In genomic region chr7:2606539-2606936, GRCh38 we compare ENCODE assay signal across 20 cellular contexts. TPM values are rescaled to one million over a fixed set of nuclear protein-coding genes. Genes with fewer than 3 reads are reported as not detected.
DNase-seq lines count a peak whose midpoint lies in the region; ATAC-seq and TF ChIP-seq lines count a peak whose summit lies in the region.
"Had no signal": no experiment of that assay in that cellular context is flagged by ENCODE, and none has a peak within 500 bp of the region (broad histone marks: within the 10 kb centered on the region; RNA-seq: fewer than 3 reads in every experiment).

No MANE protein-coding gene starts in this region.

- no peaks in the 10 kb centered on the region for H3K27me3 ChIP-seq in WERI-Rb-1 (ENCODE audit: insufficient read depth, low read depth, severe bottlenecking)
- no peaks in the 10 kb centered on the region for H3K27me3 ChIP-seq in gastroesophageal sphincter
- no peaks in the 10 kb centered on the region for H3K27me3 ChIP-seq in neuronal stem cell (ENCODE audit: control insufficient read depth in 3 of 3, insufficient read depth in 3 of 3, low read depth in 1 of 3, low read length in 3 of 3)
- H3K27me3 ChIP-seq in PC-9 (ENCODE audit: insufficient read depth, low read depth), result no peaks in the 10 kb centered on the region
- H3K27me3 ChIP-seq: thyroid gland had no signal

- H3K9me3 Mint-ChIP-seq in MCF 10A (ENCODE audit: unreplicated experiment), result no peaks in the 10 kb centered on the region
- H3K9me3 Mint-ChIP-seq: naive thymus-derived CD8-positive, alpha-beta T cell; T-cell had no signal

- no peak overlapping the region for H3K27ac Mint-ChIP-seq in MCF 10A (ENCODE audit: low read depth, unreplicated experiment)
- H3K27ac Mint-ChIP-seq: naive thymus-derived CD8-positive, alpha-beta T cell; T-cell had no signal

- no peak for TF ChIP-seq POLR2A in gastroesophageal sphincter (IDR thresholded peaks at IDR 0.05)

- POLR2A ChIA-PET in PC-9 (lab: Charles Lee; ENCODE audit: unreplicated experiment) (no interaction called here), MCF 10A (lab: Yijun Ruan, JAX) (interaction anchor here (0.9 kb wide), 1 partner anchor 8 kb away, joined by 4 read pairs; no protein-coding TSS in a partner anchor)

- H3K14ac ChIP-seq in neuronal stem cell (ENCODE audit: low read length), result peak overlapping the region; percentile 84

- no peaks in the 10 kb centered on the region for H3K9me3 ChIP-seq in WERI-Rb-1 (ENCODE audit: severe bottlenecking)
- H3K9me3 ChIP-seq in gastroesophageal sphincter, result no peaks in the 10 kb centered on the region
- H3K9me3 ChIP-seq in neuronal stem cell (replicated peaks in 1 of 2; ENCODE audit: control insufficient read depth in 2 of 2, insufficient read depth in 1 of 2, low read depth in 1 of 2, low read length in 2 of 2), result no peaks in the 10 kb centered on the region
- no peaks in the 10 kb centered on the region for H3K9me3 ChIP-seq in PC-9 (ENCODE audit: insufficient read depth, low read depth)
- H3K9me3 ChIP-seq: Caco-2, thyroid gland had no signal

- H2BK120ac ChIP-seq in neuronal stem cell (ENCODE audit: low read depth, low read length), result no peak overlapping the region

- no peak overlapping the region for H3K4me2 ChIP-seq in neuronal stem cell (ENCODE audit: insufficient read depth, low read length, poor library complexity, severe bottlenecking)
- no peak overlapping the region for H3K4me2 ChIP-seq in PC-9

- peaks cover 0 to 20% (median 3%) of the 10 kb centered on the region in 3 donors for H3K4me1 ChIP-seq in gastroesophageal sphincter
- peaks cover 14 to 17% of the 10 kb centered on the region in 2 donors for H3K4me1 ChIP-seq in neuronal stem cell (ENCODE audit: control insufficient read depth in 2 of 2, insufficient read depth in 1 of 2, low read depth in 1 of 2, low read length in 2 of 2)
- no peaks in the 10 kb centered on the region; the same call in 1 of the 2 replicates for H3K4me1 ChIP-seq in PC-9 (replicated peaks; ENCODE audit: insufficient read depth)
- H3K4me1 ChIP-seq: Caco-2 had no signal

- DNase-seq in WERI-Rb-1 (peak; percentile 68), neuronal stem cell (ENCODE audit: low spot score) (no peak), SKM-1 treated with dmso at 0.1 percent for 144 hours (lab: John Stamatoyannopoulos, UW; ENCODE audit: unreplicated experiment) (no peak), PC-9 (no peak), CD1c-positive myeloid dendritic cell (ENCODE audit: extremely low spot score) (no peak), MCF 10A (ENCODE audit: unreplicated experiment) (no peak)
- DNase-seq: activated CD4-positive, alpha-beta T cell treated with anti-CD3 and anti-CD28 coated beads, Interleukin-2, amount 50 U/mL, for 1 hour; activated gamma-delta T cell treated with Interleukin-2 at 50 U/mL for 16 hours; amniotic stem cell; Caco-2; central memory CD4-positive, alpha-beta T cell; effector memory CD4-positive, alpha-beta T cell; mesendoderm; naive thymus-derived CD8-positive, alpha-beta T cell; NCI-H1092 treated with DMSO at 0.1 percent for 48 hours; NCI-H2081; T-cell; thyroid gland had no signal

- no peak overlapping the region for H2AFZ ChIP-seq in neuronal stem cell (ENCODE audit: low read length)
- H2AFZ ChIP-seq in PC-9, result no peak overlapping the region

- H2BK5ac ChIP-seq in neuronal stem cell (ENCODE audit: low read length), result peak overlapping the region; percentile 77

- no peaks in the 10 kb centered on the region for H3K79me2 ChIP-seq in PC-9 (ENCODE audit: low read depth)

- WGBS in gastroesophageal sphincter (ENCODE audit: low coverage in 1 of 2), 2 donors, result no CpG with 5 or more reads among the region's 16 CpGs
- WGBS in neuronal stem cell (ENCODE audit: extremely low coverage in 2 of 2, insufficient read length in 2 of 2, insufficient replicate concordance in 1 of 2), 2 donors, result no CpG with 5 or more reads among the region's 16 CpGs

- 0 out of 2 replicates have a peak, but pooled peaks cover 6% of the 10 kb centered on the region for H3K36me3 ChIP-seq in WERI-Rb-1
- H3K36me3 ChIP-seq in gastroesophageal sphincter, result peaks cover 0 to 68% of the 10 kb centered on the region in 2 donors
- H3K36me3 ChIP-seq in neuronal stem cell (replicated peaks in 1 of 2; ENCODE audit: control insufficient read depth in 2 of 2, insufficient read depth in 2 of 2, low read length in 2 of 2), result peaks cover 3 to 6% of the 10 kb centered on the region in 2 donors
- H3K36me3 ChIP-seq in PC-9 (ENCODE audit: low read depth), result no peaks in the 10 kb centered on the region

- no peak for TF ChIP-seq EP300 in gastroesophageal sphincter (IDR thresholded peaks at IDR 0.05)

- peaks cover 21% of the 10 kb centered on the region for H3K36me3 Mint-ChIP-seq in MCF 10A (ENCODE audit: insufficient read depth, unreplicated experiment)

- peak overlapping the region; percentile 90 for H3K18ac ChIP-seq in neuronal stem cell (ENCODE audit: low read length)

- no peaks in the 10 kb centered on the region for H3F3A ChIP-seq in PC-9 (ENCODE audit: insufficient read depth, low read depth)

- H3K4ac ChIP-seq in neuronal stem cell (ENCODE audit: low read length), result no peak overlapping the region

- peak overlapping the region; percentile 63 for H3K9ac ChIP-seq in neuronal stem cell (ENCODE audit: low read depth, low read length, poor library complexity)

- peaks cover 14% of the 10 kb centered on the region for H3K4me1 Mint-ChIP-seq in MCF 10A (ENCODE audit: insufficient read depth, unreplicated experiment)

- H4K8ac ChIP-seq in neuronal stem cell (ENCODE audit: low read depth, low read length), result no peak overlapping the region

- no peak overlapping the region for H2BK15ac ChIP-seq in neuronal stem cell (ENCODE audit: low read length)

- H3K79me1 ChIP-seq in neuronal stem cell (ENCODE audit: low read depth, low read length), result peaks cover 1% of the 10 kb centered on the region

- H3K27me3 Mint-ChIP-seq in MCF 10A (ENCODE audit: insufficient read depth, unreplicated experiment), result no peaks in the 10 kb centered on the region
- H3K27me3 Mint-ChIP-seq: naive thymus-derived CD8-positive, alpha-beta T cell; T-cell had no signal

- H3K23ac ChIP-seq in neuronal stem cell (ENCODE audit: low read depth, low read length, poor library complexity), result no peak overlapping the region

- no peak overlapping the region for H2BK12ac ChIP-seq in neuronal stem cell (ENCODE audit: low read length)

- intact Hi-C loops in PC-9 (cut with micrococcal nuclease; ENCODE audit: unreplicated experiment) (no loop called here), MCF 10A (cut with micrococcal nuclease) (no loop called here)

- peak overlapping the region; percentile 65 for H3K27ac ChIP-seq in WERI-Rb-1
- H3K27ac ChIP-seq in gastroesophageal sphincter, result peak overlapping the region in 3 of 4 donors; percentile 21 to 72 (median 46)
- no peak overlapping the region for H3K27ac ChIP-seq in neuronal stem cell (replicated peaks; ENCODE audit: low read length)
- H3K27ac ChIP-seq in temporal lobe (ENCODE audit: low read depth, low read length), result peak overlapping the region; percentile 19
- no peak overlapping the region for H3K27ac ChIP-seq in PC-9

- BruUV-seq in PC-9 (replicated peaks; lab: Mats Ljungman, UMichigan) (no TSS peak), MCF 10A (replicated peaks; lab: Mats Ljungman, UMichigan) (no TSS peak)

- no peak overlapping the region for H3K4me3 ChIP-seq in WERI-Rb-1 (ENCODE audit: low read depth, low read length)
- no peak overlapping the region for H3K4me3 ChIP-seq in gastroesophageal sphincter
- H3K4me3 ChIP-seq in neuronal stem cell (ENCODE audit: low read length in 2 of 2), result no peak overlapping the region
- H3K4me3 ChIP-seq in PC-9, result no peak overlapping the region
- H3K4me3 ChIP-seq: thyroid gland had no signal

- CTCF ChIA-PET in PC-9 (lab: Charles Lee) (interaction anchor here (0.6 to 1.0 kb wide), 2 partner anchors 12 to 138 kb away, joined by 7 to 18 read pairs; no protein-coding TSS in a partner anchor), MCF 10A (lab: Yijun Ruan, JAX) (no interaction called here)

- no peak for ATAC-seq in gastroesophageal sphincter
- ATAC-seq: naive thymus-derived CD8-positive, alpha-beta T cell; T-cell had no signal

- no peak overlapping the region for H3K4me3 Mint-ChIP-seq in MCF 10A (ENCODE audit: unreplicated experiment)
- H3K4me3 Mint-ChIP-seq: naive thymus-derived CD8-positive, alpha-beta T cell; T-cell had no signal

- H3K9me2 ChIP-seq in PC-9 (ENCODE audit: insufficient read depth), result no peaks in the 10 kb centered on the region

- H4K20me1 ChIP-seq in PC-9 (ENCODE audit: insufficient read depth), result no peaks in the 10 kb centered on the region

- peak overlapping the region; percentile 85 for H2AK5ac ChIP-seq in neuronal stem cell (ENCODE audit: low read depth, low read length)

- no peak overlapping the region for H4K91ac ChIP-seq in neuronal stem cell (ENCODE audit: low read depth, low read length, poor library complexity)

- TF ChIP-seq CTCF in WERI-Rb-1 (IDR thresholded peaks at IDR 0.05; ENCODE audit: low read depth, low read length) (no peak), gastroesophageal sphincter (IDR thresholded peaks at IDR 0.05) (no peak), PC-9 (conservative IDR thresholded peaks at IDR 0.05) (no peak), MCF 10A (IDR thresholded peaks at IDR 0.05; ENCODE audit: unreplicated experiment) (no peak)

RNA-seq across cellular contexts. Expression of gene TTYH3, which starts 25.2 kb away (rescaled TPM):
- total RNA-seq in gastroesophageal sphincter (10 to 100 TPM; 11.2 to 29.8 (median 16.9) TPM), temporal lobe (68.4 TPM), PC-9 (2021) (109 and 114 TPM in 2 replicates), MCF 10A (2022) (20.9 and 34.7 TPM in 2 replicates)
- 136 TPM for polyA plus RNA-seq in neuronal stem cell (2013, experiment 1 of 2)
- 133 TPM for polyA plus RNA-seq in neuronal stem cell (2013, experiment 2 of 2)

RNA-seq across cellular contexts. Expression of gene IQCE, which starts 47.8 kb away (rescaled TPM):
- total RNA-seq in gastroesophageal sphincter, result 10 to 100 TPM in 3 of 4 donors, 1 to 10 TPM in 1; 9.7 to 23.5 (median 15.6) TPM
- polyA plus RNA-seq in neuronal stem cell (2013, experiment 1 of 2), result 10.4 TPM
- 10.3 TPM for polyA plus RNA-seq in neuronal stem cell (2013, experiment 2 of 2)
- 18.7 TPM for total RNA-seq in temporal lobe
- 28.3 and 35.8 TPM in 2 replicates for total RNA-seq in PC-9 (2021)
- total RNA-seq in MCF 10A (2022), result 16.7 and 23.9 TPM in 2 replicates

RNA-seq across cellular contexts. Expression of gene BRAT1, which starts 51.2 kb away (rescaled TPM):
- total RNA-seq in gastroesophageal sphincter, result 10 to 100 TPM; 19.9 to 36.0 (median 32.4) TPM
- polyA plus RNA-seq in neuronal stem cell (2013, experiment 1 of 2), result 18.7 TPM
- 18.1 TPM for polyA plus RNA-seq in neuronal stem cell (2013, experiment 2 of 2)
- 15.7 TPM for total RNA-seq in temporal lobe
- 53.9 and 57.7 TPM in 2 replicates for total RNA-seq in PC-9 (2021)
- total RNA-seq in MCF 10A (2022), result 15.4 and 18.0 TPM in 2 replicates

Comparison
In these comparisons a context has a peak if more than half of its experiments do, and no peak if none do; other contexts are left out.
1. H3K27ac ChIP-seq: peak in WERI-Rb-1 (single experiment), gastroesophageal sphincter (3 of 4) and temporal lobe (single experiment); none in neuronal stem cell (single experiment) and PC-9 (single experiment).